13 cellular contexts compared by ENCODE assay signal in the genomic region with DNA sequence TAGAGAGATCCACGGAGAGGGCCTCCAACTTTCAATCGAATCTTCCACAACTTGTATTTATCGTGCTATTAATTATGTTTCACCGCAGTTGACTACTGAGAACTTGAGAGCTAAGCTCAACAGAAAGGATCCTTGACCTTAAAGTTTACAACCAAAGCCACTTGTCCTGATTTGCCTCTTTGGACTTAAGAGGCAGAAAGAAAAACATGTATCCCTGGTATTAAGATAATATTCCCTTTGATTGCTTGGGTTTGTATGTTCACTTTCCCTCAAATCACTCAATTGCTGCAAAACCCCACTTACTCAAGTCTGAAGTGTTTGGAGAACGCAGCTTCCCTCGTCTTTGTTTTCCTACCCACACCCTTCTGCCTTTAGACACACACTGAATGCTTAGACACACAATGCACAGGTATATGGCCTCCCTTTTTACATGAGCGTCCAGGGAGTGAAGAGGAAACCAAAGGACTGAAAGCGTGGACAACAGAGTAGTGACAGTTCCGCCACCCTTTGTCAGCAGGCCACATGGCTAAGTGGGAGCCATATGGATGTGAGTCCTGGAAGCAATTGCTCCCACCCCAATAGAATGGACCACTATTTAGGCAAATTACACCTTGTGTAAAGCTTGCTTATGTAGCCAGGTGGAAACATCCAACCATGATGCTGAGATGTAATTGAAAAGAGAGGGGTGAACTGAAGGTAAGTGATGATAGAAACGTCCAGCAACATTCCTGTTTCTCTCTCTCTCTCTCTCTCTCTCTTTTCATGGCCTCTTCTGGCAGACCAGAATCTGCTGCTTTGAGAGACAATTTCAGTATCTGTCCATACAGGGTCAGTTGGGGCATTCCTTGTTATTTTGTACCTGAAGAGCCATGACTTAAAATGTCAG. TPM values are rescaled to one million over a fixed set of nuclear protein-coding genes. Genes with fewer than 3 reads are reported as not detected.
DNase-seq lines count a peak whose midpoint lies in the region; ATAC-seq and TF ChIP-seq lines count a peak whose summit lies in the region.
"Had no signal": no experiment of that assay in that cellular context is flagged by ENCODE, and none has a peak within 500 bp of the region (broad histone marks: within the 10 kb centered on the region; RNA-seq: fewer than 3 reads in every experiment).

No MANE protein-coding gene starts in this region.

- no peak overlapping the region for H3K27ac Mint-ChIP-seq in central memory CD8-positive, alpha-beta T cell (ENCODE audit: low read depth)
- H3K27ac Mint-ChIP-seq in nephron: peak overlapping the region; percentile 77 to 93 (median 84)

- no peaks in the 10 kb centered on the region for H3K9me3 ChIP-seq in SJCRH30 (replicated peaks)
- H3K9me3 ChIP-seq: SK-N-SH, thyroid gland had no signal

- no peaks in the 10 kb centered on the region for H3K27me3 ChIP-seq in SJCRH30

- H3K36me3 Mint-ChIP-seq in central memory CD8-positive, alpha-beta T cell (ENCODE audit: insufficient read depth): no peaks in the 10 kb centered on the region
- no peaks in the 10 kb centered on the region for H3K36me3 Mint-ChIP-seq in nephron (ENCODE audit: low read depth)

- no peak for TF ChIP-seq CTCF in nephron (IDR thresholded peaks at IDR 0.05; ENCODE audit: unreplicated experiment in 3 of 3)

- no peak for ATAC-seq in central memory CD8-positive, alpha-beta T cell (replicated peaks; ENCODE audit: extremely low read depth, poor library complexity, severe bottlenecking)
- ATAC-seq in GM21825 (IDR thresholded peaks at IDR 0.05; ENCODE audit: unreplicated experiment): no peak

- no peaks in the 10 kb centered on the region; the same call in none of the 2 replicates for H3K4me1 ChIP-seq in SJCRH30

- H3K27ac ChIP-seq in SJCRH30: no peak overlapping the region

- DNase-seq in DMS79 (lab: John Stamatoyannopoulos, UW): peak; percentile 87
- DNase-seq in NCI-H146 (lab: John Stamatoyannopoulos, UW): peak; percentile 57
- no peak for DNase-seq in central memory CD8-positive, alpha-beta T cell (ENCODE audit: low spot score in 2 of 2)
- no peak for DNase-seq in T1000 (lab: John Stamatoyannopoulos, UW)
- no peak for DNase-seq in SJCRH30
- no peak for DNase-seq in midbrain (lab: John Stamatoyannopoulos, UW)
- DNase-seq: erythroblast; NCI-H1436 treated with DMSO at 0.1 percent for 48 hours; SK-N-SH; stimulated activated CD4-positive, alpha-beta T cell treated with anti-CD3 and anti-CD28 coated beads, Interleukin-1b, Interleukin-23, amount 100 ng/mL, for 48 hours had no signal

- peaks cover 73% of the 10 kb centered on the region for H3K27me3 Mint-ChIP-seq in central memory CD8-positive, alpha-beta T cell
- peaks cover 39% of the 10 kb centered on the region for H3K27me3 Mint-ChIP-seq in nephron (ENCODE audit: low read depth)

- H3K36me3 ChIP-seq in SJCRH30: no peaks in the 10 kb centered on the region
- H3K36me3 ChIP-seq: thyroid gland had no signal

- H3K4me3 Mint-ChIP-seq in central memory CD8-positive, alpha-beta T cell: peak overlapping the region; percentile 49
- H3K4me3 Mint-ChIP-seq in nephron: peak overlapping the region; percentile 86 to 88 (median 87)

- H3K4me3 ChIP-seq in SJCRH30: no peak overlapping the region

- H3K4me1 Mint-ChIP-seq in central memory CD8-positive, alpha-beta T cell: peaks cover 16% of the 10 kb centered on the region
- peaks cover 33% of the 10 kb centered on the region for H3K4me1 Mint-ChIP-seq in nephron

- H3K9me3 Mint-ChIP-seq in central memory CD8-positive, alpha-beta T cell: no peaks in the 10 kb centered on the region
- no peaks in the 10 kb centered on the region for H3K9me3 Mint-ChIP-seq in nephron

RNA-seq across cellular contexts. Expression of a gene that starts 1.4 kb away (rescaled TPM):
- 3.5 and 5.1 TPM in 2 replicates for total RNA-seq in SJCRH30 (2014; rRNA removed; shearing (Covaris generic))

Comparison
In these comparisons a context has a peak if more than half of its experiments do, and no peak if none do; other contexts are left out.
1. DNase-seq: peak in DMS79 (single experiment) and NCI-H146 (single experiment); none in central memory CD8-positive, alpha-beta T cell (0 of 2), T1000 (single experiment), SJCRH30 (0 of 2) and midbrain (single experiment).